In genomic region chr19:13974073-13974472, GRCh38 we compare ENCODE assay signal across 11 cellular contexts. TPM values are rescaled to one million over a fixed set of nuclear protein-coding genes. Genes with fewer than 3 reads are reported as not detected.
A peak's percentile ranks its signal among the peaks of the same experiment; 100 is the strongest.
DNase-seq lines count a peak whose midpoint lies in the region; ATAC-seq and TF ChIP-seq lines count a peak whose summit lies in the region.
"Had no signal": no experiment of that assay in that cellular context is flagged by ENCODE, and none has a peak within 500 bp of the region (broad histone marks: within the 10 kb centered on the region; RNA-seq: fewer than 3 reads in every experiment).

No MANE protein-coding gene starts in this region.

- no peak overlapping the region for H3K4me3 ChIP-seq in WERI-Rb-1 (ENCODE audit: low read depth, low read length)
- H3K4me3 ChIP-seq in stomach = no peak overlapping the region
- H3K4me3 ChIP-seq: BLaER1 treated with 17β-estradiol and CSF1 and Interleukin-3, amounts not matched to agents 10 nM and 100 nM had no signal

- intact Hi-C loops in stomach (cut with DNase I; ENCODE audit: low total_unique reads) = no loop called here

- H3K9me3 ChIP-seq in WERI-Rb-1 (ENCODE audit: severe bottlenecking) = no peaks in the 10 kb centered on the region
- no peaks in the 10 kb centered on the region for H3K9me3 ChIP-seq in stomach
- H3K9me3 ChIP-seq: BLaER1 treated with 17β-estradiol and CSF1 and Interleukin-3, amounts not matched to agents 10 nM and 100 nM had no signal

- H3K27me3 ChIP-seq in WERI-Rb-1 (ENCODE audit: insufficient read depth, low read depth, severe bottlenecking) (no peaks in the 10 kb centered on the region), stomach (no peaks in the 10 kb centered on the region)

- no peak for TF ChIP-seq POLR2A in stomach (IDR thresholded peaks at IDR 0.05)

- peak; percentile 68 for DNase-seq in activated CD8-positive, alpha-beta memory T cell treated with anti-CD3 and anti-CD28 coated beads for 24 hours
- no peak for DNase-seq in activated CD8-positive, alpha-beta memory T cell treated with anti-CD3 and anti-CD28 coated beads, Interleukin-2, amount 50 U/mL, for 48 hours
- peak; percentile 76 for DNase-seq in WERI-Rb-1
- peak; percentile 47 for DNase-seq in stomach
- no peak for DNase-seq in GM13977 (ENCODE audit: low spot score)
- DNase-seq in GM10266 (ENCODE audit: extremely low spot score) = no peak

- peak; percentile 49 for ATAC-seq in esophagus mucosa
- no peak for ATAC-seq in GM21825 (IDR thresholded peaks at IDR 0.05; ENCODE audit: unreplicated experiment)

- H3K27ac ChIP-seq in WERI-Rb-1 (no peak overlapping the region), stomach (no peak overlapping the region)
- H3K27ac ChIP-seq: BLaER1 treated with 17β-estradiol and CSF1 and Interleukin-3, amounts not matched to agents 10 nM and 100 nM had no signal

- no peak for TF ChIP-seq CTCF in WERI-Rb-1 (IDR thresholded peaks at IDR 0.05; ENCODE audit: low read depth, low read length)
- no peak for TF ChIP-seq CTCF in stomach (IDR thresholded peaks at IDR 0.05)
- no peak for TF ChIP-seq CTCF in GM13977 (IDR thresholded peaks at IDR 0.05; ENCODE audit: extremely low read depth, insufficient read depth, missing control alignments)
- no peak for TF ChIP-seq CTCF in GM10266 (IDR thresholded peaks at IDR 0.05; ENCODE audit: control insufficient read depth, insufficient read depth, low read depth, missing control alignments)

- peaks cover 11 to 15% (median 11%) of the 10 kb centered on the region in 4 donors for H3K4me1 ChIP-seq in stomach

- TF ChIP-seq EP300 in stomach (IDR thresholded peaks at IDR 0.05) = no peak

- H3K36me3 ChIP-seq in WERI-Rb-1 (peaks cover 47% of the 10 kb centered on the region), stomach (peaks cover 23 to 80% (median 77%) of the 10 kb centered on the region in 4 donors)

- in situ Hi-C loops in GM13977 (cut with MboI; ENCODE audit: low pct_unique_long_range_greater_than_20kb, low sequenced_read_pairs, unreplicated experiment) = no loop called here

- 38 to 46% (median 41%) methylated on average over 12 of the region's 12 CpGs for WGBS in stomach, 5 donors

RNA-seq across cellular contexts. Expression of gene DCAF15, which starts 21.8 kb away (rescaled TPM):
- total RNA-seq in esophagus mucosa (18.2 TPM), stomach (10 to 100 TPM in 2 of 5 donors, 1 to 10 TPM in 3; 7.1 to 37.3 (median 9.8) TPM)
- 10 to 100 TPM; 21.2 to 32.9 (median 31.3) TPM for polyA plus RNA-seq in stomach

RNA-seq across cellular contexts. Expression of gene RFX1, which starts 32.0 kb away (rescaled TPM):
- total RNA-seq in esophagus mucosa (8.3 TPM), stomach (10 to 100 TPM in 1 of 5 donors, 1 to 10 TPM in 3, under 1 TPM in 1; 0.58 to 27.2 (median 2.6) TPM)
- 1 to 10 TPM; 3.1 to 6.0 (median 3.6) TPM for polyA plus RNA-seq in stomach

RNA-seq across cellular contexts. Expression of gene PODNL1, which starts 35.9 kb away (rescaled TPM):
- total RNA-seq in esophagus mucosa (8.5 TPM), stomach (not detected)
- polyA plus RNA-seq in stomach = 1 to 10 TPM in 2 of 3 donors, under 1 TPM in 1; 0.92 to 3.4 (median 1.3) TPM
- total RNA-seq: mononuclear cell, temporal lobe had no signal

RNA-seq across cellular contexts. Expression of gene RLN3, which starts 53.9 kb away (rescaled TPM):
- total RNA-seq in esophagus mucosa (not detected), stomach (not detected)
- polyA plus RNA-seq in stomach = not detected
- total RNA-seq: mononuclear cell, temporal lobe had no signal

RNA-seq across cellular contexts. Expression of gene IL27RA, which starts 57.5 kb away (rescaled TPM):
- total RNA-seq in esophagus mucosa (1.2 TPM), stomach (10 to 100 TPM in 1 of 5 donors, 1 to 10 TPM in 2, not detected in 2; 2.3 to 11.1 (median 4.0) TPM)
- polyA plus RNA-seq in stomach = 1 to 10 TPM; 1.1 to 2.6 (median 1.5) TPM

Comparison
In these comparisons a context has a peak if more than half of its experiments do, and no peak if none do; other contexts are left out.
1. DNase-seq: peak in activated CD8-positive, alpha-beta memory T cell treated with anti-CD3 and anti-CD28 coated beads for 24 hours (single experiment), WERI-Rb-1 (single experiment) and stomach (single experiment); none in activated CD8-positive, alpha-beta memory T cell treated with anti-CD3 and anti-CD28 coated beads, Interleukin-2, amount 50 U/mL, for 48 hours (single experiment), GM13977 (single experiment) and GM10266 (single experiment).